ENCODE assay signal across 24 cellular contexts in genomic region chr12:62308201-62308600, GRCh38. TPM values are rescaled to one million over a fixed set of nuclear protein-coding genes. Genes with fewer than 3 reads are reported as not detected.
DNase-seq lines count a peak whose midpoint lies in the region; ATAC-seq, FAIRE-seq and TF ChIP-seq lines count a peak whose summit lies in the region.
"Had no signal": no experiment of that assay in that cellular context is flagged by ENCODE, and none has a peak within 500 bp of the region (broad histone marks: within the 10 kb centered on the region; RNA-seq: fewer than 3 reads in every experiment).

No MANE protein-coding gene starts in this region.

- no TSS peak for BruUV-seq in K562 (replicated peaks; lab: Mats Ljungman, UMichigan)

- H3K36me3 ChIP-seq in SJSA1 (no peaks in the 10 kb centered on the region), K562 (ENCODE audit: control insufficient read depth, insufficient read depth, low read length) (peaks cover 91% of the 10 kb centered on the region), colonic mucosa (no peaks in the 10 kb centered on the region), left ventricle myocardium inferior (peaks cover 45% of the 10 kb centered on the region)
- peaks cover 45% of the 10 kb centered on the region for H3K36me3 ChIP-seq in effector memory CD4-positive, alpha-beta T cell (ENCODE audit: control insufficient read depth, insufficient read depth, low read length)

- peak; percentile 66 for FAIRE-seq in GM12891 (lab: Jason Lieb, UNC)
- no peak for FAIRE-seq in K562 (lab: Jason Lieb, UNC)
- FAIRE-seq: GM12878 had no signal

- TF ChIP-seq EP300 in K562 (IDR thresholded peaks at IDR 0.05; ENCODE audit: low read length) = no peak

- H3K9me3 ChIP-seq in SJSA1 (replicated peaks) (peaks cover 2% of the 10 kb centered on the region; the same call in 1 of the 2 replicates), K562 (replicated peaks; ENCODE audit: control insufficient read depth, insufficient read depth, low read depth, low read length) (0 out of 2 replicates have a peak, but pooled peaks cover 12% of the 10 kb centered on the region), colonic mucosa (no peaks in the 10 kb centered on the region), left ventricle myocardium inferior (replicated peaks) (peaks cover 10% of the 10 kb centered on the region)
- no peaks in the 10 kb centered on the region for H3K9me3 ChIP-seq in effector memory CD4-positive, alpha-beta T cell (ENCODE audit: control insufficient read depth, low read length)

- no peak overlapping the region for H3K4me3 ChIP-seq in SJSA1
- no peak overlapping the region for H3K4me3 ChIP-seq in K562
- no peak overlapping the region for H3K4me3 ChIP-seq in effector memory CD4-positive, alpha-beta T cell (ENCODE audit: insufficient read depth, low read depth, low read length, poor library complexity, severe bottlenecking)
- no peak overlapping the region for H3K4me3 ChIP-seq in colonic mucosa
- no peak overlapping the region for H3K4me3 ChIP-seq in left ventricle myocardium inferior
- H3K4me3 ChIP-seq: BLaER1 treated with 17β-estradiol and CSF1 and Interleukin-3, amounts not matched to agents 10 nM and 100 nM; GM12878; GM23248 had no signal

- no peaks in the 10 kb centered on the region for H3K27me3 Mint-ChIP-seq in activated T-cell treated with anti-CD3 and anti-CD28 coated beads, Interleukin-2, amount 50 U/mL, for 4 hours (ENCODE audit: low read depth)

- peaks cover 59% of the 10 kb centered on the region for H3K4me1 Mint-ChIP-seq in activated T-cell treated with anti-CD3 and anti-CD28 coated beads, Interleukin-2, amount 50 U/mL, for 4 hours (ENCODE audit: low read depth)
- H3K4me1 Mint-ChIP-seq: H9 had no signal

- H3K79me2 ChIP-seq in K562 (ENCODE audit: control insufficient read depth, insufficient read depth, low read length) = peaks cover 100% of the 10 kb centered on the region

- H4K20me1 ChIP-seq in K562 (replicated peaks; ENCODE audit: control insufficient read depth, insufficient read depth, low read length) = no peaks in the 10 kb centered on the region

- no peak overlapping the region for H3K4me3 Mint-ChIP-seq in activated T-cell treated with anti-CD3 and anti-CD28 coated beads, Interleukin-2, amount 50 U/mL, for 4 hours
- H3K4me3 Mint-ChIP-seq: CD8-positive, alpha-beta T cell; H9; HFFc6 had no signal

- no peak overlapping the region for H3K9ac ChIP-seq in K562 (ENCODE audit: insufficient read depth in 1 of 2, low read depth in 2 of 2, low read length in 2 of 2)
- H3K9ac ChIP-seq in colonic mucosa (ENCODE audit: low read depth in 2 of 2, low read length in 2 of 2) = no peak overlapping the region
- H3K9ac ChIP-seq: BLaER1 treated with 17β-estradiol and CSF1 and Interleukin-3, amounts not matched to agents 10 nM and 100 nM; GM23248 had no signal

- intact Hi-C loops in K562 (cut with micrococcal nuclease) = loop anchor here (5.0 kb wide), 1 partner anchor 46 kb away; the partner anchor contains the start of gene USP15
- intact Hi-C loops in colonic mucosa (cut with DNase I) = no loop called here
- intact Hi-C loops in left ventricle myocardium inferior (cut with micrococcal nuclease) = no loop called here

- H3K4me2 ChIP-seq in K562 (ENCODE audit: insufficient read depth, low read length) = no peak overlapping the region
- H3K4me2 ChIP-seq: BLaER1 treated with 17β-estradiol and CSF1 and Interleukin-3, amounts not matched to agents 10 nM and 100 nM had no signal

- H3K9me1 ChIP-seq in K562 (ENCODE audit: control insufficient read depth, insufficient read depth, low read length) = no peaks in the 10 kb centered on the region

- ATAC-seq in activated T-cell treated with anti-CD3 and anti-CD28 coated beads, Interleukin-2, amount 50 U/mL, for 4 hours = peak; percentile 21 to 27
- ATAC-seq in K562 = no peak
- ATAC-seq: CD8-positive, alpha-beta T cell; GM12878 had no signal

- in situ Hi-C loops in K562 (cut with MboI) = no loop called here

- TF ChIP-seq POLR2A in GM12891 (IDR thresholded peaks at IDR 0.05; ENCODE audit: low read depth, low read length) (no peak), K562 (conservative IDR thresholded peaks at IDR 0.05) (no peak)

- H3K4me1 ChIP-seq in SJSA1 (replicated peaks) (no peaks in the 10 kb centered on the region), K562 (replicated peaks in 1 of 2; ENCODE audit: control insufficient read depth in 2 of 2, insufficient read depth in 2 of 2, low read length in 2 of 2) (peaks cover 3 to 16% of the 10 kb centered on the region in 2 experiments; a peak in 3 of 5 replicates), colonic mucosa (no peaks in the 10 kb centered on the region), left ventricle myocardium inferior (peaks cover 7% of the 10 kb centered on the region)
- no peaks in the 10 kb centered on the region for H3K4me1 ChIP-seq in effector memory CD4-positive, alpha-beta T cell (ENCODE audit: control insufficient read depth, insufficient read depth, low read length, poor library complexity, severe bottlenecking)
- H3K4me1 ChIP-seq: BLaER1 treated with 17β-estradiol and CSF1 and Interleukin-3, amounts not matched to agents 10 nM and 100 nM had no signal

- H3K9me3 Mint-ChIP-seq in activated T-cell treated with anti-CD3 and anti-CD28 coated beads, Interleukin-2, amount 50 U/mL, for 4 hours = peaks cover 6% of the 10 kb centered on the region

- H3K27ac ChIP-seq in SJSA1 (no peak overlapping the region), K562 (ENCODE audit: extremely low read depth, low read depth, low read length) (no peak overlapping the region), colonic mucosa (no peak overlapping the region), left ventricle myocardium inferior (replicated peaks) (no peak overlapping the region)
- no peak overlapping the region for H3K27ac ChIP-seq in effector memory CD4-positive, alpha-beta T cell (ENCODE audit: insufficient read depth, low read length, poor library complexity, severe bottlenecking)
- H3K27ac ChIP-seq: BLaER1 treated with 17β-estradiol and CSF1 and Interleukin-3, amounts not matched to agents 10 nM and 100 nM; GM23248; RWPE1 had no signal

- POLR2A ChIA-PET in K562 (lab: Yijun Ruan, JAX) = no interaction called here

- H3K27me3 ChIP-seq in SJSA1 (replicated peaks) = peaks cover 52% of the 10 kb centered on the region
- H3K27me3 ChIP-seq in K562 (ENCODE audit: control insufficient read depth in 2 of 2, insufficient read depth in 2 of 2, low read length in 2 of 2) = no peaks in the 10 kb centered on the region
- H3K27me3 ChIP-seq in effector memory CD4-positive, alpha-beta T cell (replicated peaks; ENCODE audit: control insufficient read depth, insufficient read depth, low read length, poor library complexity, severe bottlenecking) = no peaks in the 10 kb centered on the region
- no peaks in the 10 kb centered on the region for H3K27me3 ChIP-seq in colonic mucosa
- H3K27me3 ChIP-seq in left ventricle myocardium inferior (ENCODE audit: low read depth) = no peaks in the 10 kb centered on the region
- H3K27me3 ChIP-seq: BLaER1 treated with 17β-estradiol and CSF1 and Interleukin-3, amounts not matched to agents 10 nM and 100 nM had no signal

- peaks cover 70% of the 10 kb centered on the region for H3K36me3 Mint-ChIP-seq in activated T-cell treated with anti-CD3 and anti-CD28 coated beads, Interleukin-2, amount 50 U/mL, for 4 hours (ENCODE audit: insufficient read depth)

- no peak overlapping the region for H2AFZ ChIP-seq in K562 (ENCODE audit: low read depth, low read length)
- H2AFZ ChIP-seq: GM23248 had no signal

- TF ChIP-seq CTCF in K562 (IDR thresholded peaks at IDR 0.05 in 2 of 3, conservative IDR thresholded peaks at IDR 0.05 in 1 of 3; ENCODE audit: insufficient read depth in 2 of 3, low read depth in 1 of 3, low read length in 3 of 3) = no peak
- TF ChIP-seq CTCF in colonic mucosa (IDR thresholded peaks at IDR 0.05) = no peak
- no peak for TF ChIP-seq CTCF in left ventricle myocardium inferior (IDR thresholded peaks at IDR 0.05; ENCODE audit: borderline replicate concordance)

- TF ChIP-seq RAD21 in K562 (CRISPR knock-in tag; conservative IDR thresholded peaks at IDR 0.05 in 1 of 2, IDR thresholded peaks at IDR 0.05 in 1 of 2) = no peak

- no peak for DNase-seq in activated T-cell treated with anti-CD3 and anti-CD28 coated beads, Interleukin-2, amount 50 U/mL, for 4 hours
- no peak for DNase-seq in activated T-cell treated with anti-CD3 and anti-CD28 coated beads, Interleukin-2, amount 50 U/mL, for 48 hours
- DNase-seq in GM12891 (ENCODE audit: insufficient read length, low spot score) (no peak), SJSA1 (ENCODE audit: low read depth in 1 of 2, low spot score in 2 of 2) (peak; percentile 63 to 79), K562 (ENCODE audit: extremely low read depth in 1 of 4, low spot score in 3 of 4) (no peak), colonic mucosa (no peak), left ventricle myocardium inferior (no peak)
- no peak for DNase-seq in effector memory CD4-positive, alpha-beta T cell
- DNase-seq: ACHN; CD8-positive, alpha-beta T cell; DND-41; GM23248; H9; HFFc6; Kasumi-1; NCI-H1092; NCI-H1436; NCI-H187 treated with DMSO at 0.1 percent for 48 hours; NCI-H69; NK-92 treated with Interleukin-12 subunit alpha and Interleukin-12 subunit beta, amount 100 ng/mL, for 24 hours; SHP77 treated with DMSO at 0.1 percent for 48 hours had no signal

- WGBS in K562 (ENCODE audit: insufficient coverage, low coverage, missing lambda C conversion rate) = 89% methylated on average over 3 of the region's 3 CpGs

- CTCF ChIA-PET in K562 (lab: Yijun Ruan, JAX; ENCODE audit: low intra/inter-chr PET ratio) = no interaction called here

RNA-seq across cellular contexts. Expression of gene USP15, which starts 48.0 kb away (rescaled TPM):
- 10 to 100 TPM; 82.0 to 98.2 (median 94.3) TPM for total RNA-seq in activated T-cell treated with anti-CD3 and anti-CD28 coated beads, Interleukin-2, amount 50 U/mL, for 4 hours
- polyA plus RNA-seq in GM12891 (2012; ENCODE audit: low read depth, missing spikeins) = 39.4 TPM
- 29.0 and 36.3 TPM in 2 replicates for total RNA-seq in SJSA1 (2014; rRNA removed; shearing (Covaris generic))
- 187 and 674 TPM in 2 replicates for total RNA-seq in K562 (2011; cell fraction: chromatin; rRNA removed; ENCODE audit: low replicate concordance)
- 113 and 135 TPM in 2 replicates for total RNA-seq in K562 (2011; cell fraction: nucleolus; rRNA removed)
- 225 and 292 TPM in 2 replicates for total RNA-seq in K562 (2011; cell fraction: nucleoplasm; rRNA removed)
- total RNA-seq in K562 (2014; rRNA removed) (131 and 140 TPM in 2 replicates), K562 (2014; rRNA removed; fragmentation: Illumina TruSeq; extraction: Trizol) (272 and 284 TPM in 2 replicates), K562 (2015; rRNA removed; fragmentation: Illumina TruSeq; extraction: Trizol) (155 and 174 TPM in 2 replicates), K562 (2021) (184 and 189 TPM in 2 replicates), colonic mucosa (10 to 100 TPM; 50.3 to 63.0 TPM), left ventricle myocardium inferior (58.0 TPM)
- polyA plus RNA-seq in K562 (2011; rRNA removed) (175 and 204 TPM in 2 replicates), K562 (2014; fragmentation: Illumina TruSeq; extraction: Trizol) (152 and 177 TPM in 2 replicates), K562 (2014; fragmentation: Nextera tagmentation; extraction: Ambion mirVana) (100 to 1,000 TPM; 182 to 253 TPM), K562 (2014; rRNA removed) (123 and 140 TPM in 2 replicates)
- polyA plus RNA-seq in K562 (2011; cell fraction: cytosol; rRNA removed) = 29.1 and 75.2 TPM in 2 replicates
- 218 and 401 TPM in 2 replicates for polyA plus RNA-seq in K562 (2011; cell fraction: nucleus; rRNA removed)
- polyA plus RNA-seq in K562 (2012) = 92.9 and 182 TPM in 2 replicates
- 720 and 762 TPM in 2 replicates for polyA minus RNA-seq in K562 (2011; rRNA and poly(A)+ RNA removed)
- 52.1 and 62.0 TPM in 2 replicates for polyA minus RNA-seq in K562 (2011; cell fraction: cytosol; rRNA and poly(A)+ RNA removed)
- polyA minus RNA-seq in K562 (2011; cell fraction: nucleus; rRNA and poly(A)+ RNA removed) = 408 and 684 TPM in 2 replicates

Comparison
In these comparisons a context has a peak if more than half of its experiments do, and no peak if none do; other contexts are left out.
1. DNase-seq: peak in SJSA1 (2 of 2); none in activated T-cell treated with anti-CD3 and anti-CD28 coated beads, Interleukin-2, amount 50 U/mL, for 4 hours (single experiment), activated T-cell treated with anti-CD3 and anti-CD28 coated beads, Interleukin-2, amount 50 U/mL, for 48 hours (0 of 2), GM12891 (single experiment), K562 (0 of 4), effector memory CD4-positive, alpha-beta T cell (0 of 3), colonic mucosa (single experiment) and left ventricle myocardium inferior (single experiment).